ENCODE assay signal across 9 cellular contexts in the genomic region with DNA sequence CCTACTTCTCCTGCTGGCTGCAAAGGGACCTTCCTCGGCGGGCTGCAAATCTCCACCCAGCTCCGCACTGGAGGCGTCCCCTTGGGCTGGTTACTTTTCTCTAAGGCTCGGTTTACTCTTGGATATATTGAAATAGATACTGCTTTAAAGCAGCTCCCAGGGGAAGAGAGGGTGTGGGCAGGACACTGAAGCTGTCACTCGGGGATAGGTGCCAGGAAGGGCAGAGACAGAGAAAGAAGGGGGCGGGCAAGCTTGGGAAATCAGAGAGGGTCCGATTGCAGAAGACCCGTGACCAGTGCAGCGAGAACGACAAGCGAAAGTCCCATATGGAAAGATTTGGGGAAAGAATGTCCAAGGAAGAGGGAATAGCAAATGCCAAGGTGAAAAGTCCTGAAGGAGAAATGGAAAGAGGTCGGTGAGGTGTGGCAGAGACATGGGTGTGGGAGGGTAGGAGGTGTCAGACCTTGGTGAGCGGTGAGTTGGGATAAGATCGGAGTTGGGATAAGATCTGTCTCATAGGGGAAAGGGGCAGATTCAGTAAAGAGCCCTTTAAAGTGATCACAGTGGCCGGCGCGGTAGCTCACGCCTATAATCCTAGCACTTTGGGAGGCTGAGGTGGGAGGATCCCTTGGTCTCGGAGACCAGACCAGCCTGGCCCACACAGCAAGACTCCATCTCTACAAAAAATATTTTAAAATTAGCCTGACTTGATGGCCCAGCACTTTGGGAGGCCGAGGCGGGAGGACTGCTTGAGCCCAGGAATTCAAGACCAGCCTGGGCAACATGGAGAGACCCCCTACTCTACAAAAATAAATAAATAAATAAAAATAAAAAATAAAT. TPM values are rescaled to one million over a fixed set of nuclear protein-coding genes. Genes with fewer than 3 reads are reported as not detected.
DNase-seq lines count a peak whose midpoint lies in the region; ATAC-seq, FAIRE-seq and TF ChIP-seq lines count a peak whose summit lies in the region.
"Had no signal": no experiment of that assay in that cellular context is flagged by ENCODE, and none has a peak within 500 bp of the region (broad histone marks: within the 10 kb centered on the region; RNA-seq: fewer than 3 reads in every experiment).

No MANE protein-coding gene starts in this region.

- no peak for FAIRE-seq in GM12892 (lab: Jason Lieb, UNC)

- H3K9ac ChIP-seq in HUES6 (ENCODE audit: low read length), result peak overlapping the region; percentile 91

- TF ChIP-seq EP300 in stomach (IDR thresholded peaks at IDR 0.05), result no peak

- peaks cover 14% of the 10 kb centered on the region for H3K36me3 Mint-ChIP-seq in activated naive CD8-positive, alpha-beta T cell treated with anti-CD3 and anti-CD28 coated beads for 36 hours

- no peak overlapping the region for H3K27ac Mint-ChIP-seq in activated naive CD8-positive, alpha-beta T cell treated with anti-CD3 and anti-CD28 coated beads for 36 hours

- H3K4me3 Mint-ChIP-seq in activated naive CD8-positive, alpha-beta T cell treated with anti-CD3 and anti-CD28 coated beads for 36 hours, result peak overlapping the region; percentile 91

- H3K9me3 ChIP-seq in HUES6 (ENCODE audit: control insufficient read depth, insufficient read depth, low read depth, low read length) (no peaks in the 10 kb centered on the region), iPS DF 6.9 (ENCODE audit: control insufficient read depth, insufficient read depth, low read length) (no peaks in the 10 kb centered on the region), stomach (no peaks in the 10 kb centered on the region)

- H3K36me3 ChIP-seq in HUES6 (ENCODE audit: control insufficient read depth, insufficient read depth, low read length) (peaks cover 27% of the 10 kb centered on the region), iPS DF 6.9 (ENCODE audit: control insufficient read depth, insufficient read depth, low read length) (peaks cover 6% of the 10 kb centered on the region; the same call in 1 of the 2 replicates), stomach (peaks cover 12 to 31% (median 27%) of the 10 kb centered on the region in 4 donors)

- ATAC-seq in HG03045 (IDR thresholded peaks at IDR 0.05; ENCODE audit: unreplicated experiment), result no peak
- ATAC-seq in HG03354 (IDR thresholded peaks at IDR 0.05; ENCODE audit: poor library complexity, severe bottlenecking, unreplicated experiment), result no peak

- peak overlapping the region; percentile 96 for H3K4me3 ChIP-seq in HUES6 (ENCODE audit: low read depth, low read length)
- H3K4me3 ChIP-seq in iPS DF 6.9 (ENCODE audit: low read length), result peak overlapping the region; percentile 83; the same call in 1 of the 2 replicates
- H3K4me3 ChIP-seq in stomach, result peak overlapping the region; percentile 80 to 86 (median 80)

- H3K27ac ChIP-seq in HUES6 (ENCODE audit: low read depth, low read length), result no peak overlapping the region
- H3K27ac ChIP-seq in iPS DF 6.9 (ENCODE audit: low read length), result no peak overlapping the region
- peak overlapping the region in 4 of 5 donors; percentile 81 to 86 (median 84) for H3K27ac ChIP-seq in stomach

- H3K4me1 ChIP-seq in HUES6 (ENCODE audit: control insufficient read depth, insufficient read depth, low read length), result peaks cover 17% of the 10 kb centered on the region
- peaks cover 5% of the 10 kb centered on the region for H3K4me1 ChIP-seq in iPS DF 6.9 (ENCODE audit: control insufficient read depth, insufficient read depth, low read length)
- H3K4me1 ChIP-seq in stomach, result peaks cover 21 to 53% (median 42%) of the 10 kb centered on the region in 4 donors

- H3K9me3 Mint-ChIP-seq in activated naive CD8-positive, alpha-beta T cell treated with anti-CD3 and anti-CD28 coated beads for 36 hours, result no peaks in the 10 kb centered on the region

- intact Hi-C loops in stomach (cut with DNase I; ENCODE audit: low total_unique reads), result loop anchor here (5.0 kb wide), 1 partner anchor 35 kb away; no protein-coding TSS in a partner anchor

- H3K27me3 ChIP-seq in HUES6 (ENCODE audit: control insufficient read depth, insufficient read depth, low read length), result peaks cover 6% of the 10 kb centered on the region
- no peaks in the 10 kb centered on the region for H3K27me3 ChIP-seq in iPS DF 6.9 (ENCODE audit: control insufficient read depth, insufficient read depth, low read length)
- peaks cover 0 to 6% (median 0%) of the 10 kb centered on the region in 3 donors for H3K27me3 ChIP-seq in stomach

- no peak for DNase-seq in activated naive CD8-positive, alpha-beta T cell treated with anti-CD3 and anti-CD28 coated beads for 36 hours
- DNase-seq in iPS DF 6.9 (ENCODE audit: low read depth, low spot score) (no peak), stomach (no peak), GM12892 (ENCODE audit: insufficient read length) (no peak), cortex of kidney (lab: John Stamatoyannopoulos, UW) (no peak)

- TF ChIP-seq POLR2A in stomach (IDR thresholded peaks at IDR 0.05) (no peak), GM12892 (IDR thresholded peaks at IDR 0.05; ENCODE audit: low read depth, low read length) (no peak)

- H3K4me1 Mint-ChIP-seq in activated naive CD8-positive, alpha-beta T cell treated with anti-CD3 and anti-CD28 coated beads for 36 hours, result peaks cover 18% of the 10 kb centered on the region

- TF ChIP-seq CTCF in stomach (IDR thresholded peaks at IDR 0.05), result no peak

- no peaks in the 10 kb centered on the region for H3K27me3 Mint-ChIP-seq in activated naive CD8-positive, alpha-beta T cell treated with anti-CD3 and anti-CD28 coated beads for 36 hours

- WGBS in iPS DF 6.9 (ENCODE audit: insufficient coverage, insufficient read length), result 100% methylated on average over 2 of the region's 22 CpGs
- 37 to 38% (median 37%) methylated on average over 21 to 22 of the region's 22 CpGs for WGBS in stomach, 5 donors

RNA-seq across cellular contexts. Expression of a gene that starts 0.6 kb away (rescaled TPM):
- total RNA-seq in activated naive CD8-positive, alpha-beta T cell treated with anti-CD3 and anti-CD28 coated beads for 36 hours, result 10 to 100 TPM; 25.3 to 30.5 TPM
- not detected for total RNA-seq in stomach
- polyA plus RNA-seq in stomach, result 1 to 10 TPM; 2.9 to 8.3 (median 5.1) TPM
- 16.1 TPM for polyA plus RNA-seq in GM12892 (2012; ENCODE audit: missing spikeins)
- total RNA-seq: SK-MEL-5 had no signal

RNA-seq across cellular contexts. Expression of a gene that starts 0.9 kb away (rescaled TPM):
- 100 to 1,000 TPM; 238 to 241 TPM for total RNA-seq in activated naive CD8-positive, alpha-beta T cell treated with anti-CD3 and anti-CD28 coated beads for 36 hours
- total RNA-seq in stomach, result 100 to 1,000 TPM; 118 to 284 (median 129) TPM
- 100 to 1,000 TPM; 213 to 257 (median 240) TPM for polyA plus RNA-seq in stomach
- polyA plus RNA-seq in GM12892 (2012; ENCODE audit: missing spikeins), result 219 TPM
- total RNA-seq: SK-MEL-5 had no signal

RNA-seq across cellular contexts. Expression of a gene that starts 3.9 kb away (rescaled TPM):
- 10 to 100 TPM; 46.1 to 55.5 TPM for total RNA-seq in activated naive CD8-positive, alpha-beta T cell treated with anti-CD3 and anti-CD28 coated beads for 36 hours
- total RNA-seq in stomach, result 10 to 100 TPM in 2 of 5 donors, 1 to 10 TPM in 2, under 1 TPM in 1; 0.45 to 36.2 (median 6.2) TPM
- polyA plus RNA-seq in stomach, result 10 to 100 TPM in 1 of 3 donors, 1 to 10 TPM in 2; 5.4 to 10.6 (median 6.4) TPM
- polyA plus RNA-seq in GM12892 (2012; ENCODE audit: missing spikeins), result 33.0 TPM

RNA-seq across cellular contexts. Expression of a gene that starts 11.2 kb away (rescaled TPM):
- 100 to 1,000 TPM; 171 to 175 TPM for total RNA-seq in activated naive CD8-positive, alpha-beta T cell treated with anti-CD3 and anti-CD28 coated beads for 36 hours
- 100 to 1,000 TPM; 178 to 625 (median 336) TPM for total RNA-seq in stomach
- polyA plus RNA-seq in stomach, result 100 to 1,000 TPM; 128 to 152 (median 136) TPM
- 11.9 TPM for polyA plus RNA-seq in GM12892 (2012; ENCODE audit: missing spikeins)

RNA-seq across cellular contexts. Expression of a gene that starts 27.1 kb away (rescaled TPM):
- total RNA-seq in activated naive CD8-positive, alpha-beta T cell treated with anti-CD3 and anti-CD28 coated beads for 36 hours, result 10 to 100 TPM; 13.0 to 13.8 TPM
- total RNA-seq in stomach, result 100 to 1,000 TPM in 3 of 5 donors, 10 to 100 TPM in 2; 33.0 to 797 (median 303) TPM
- 10 to 100 TPM; 30.1 to 74.1 (median 66.7) TPM for polyA plus RNA-seq in stomach
- 10.7 TPM for polyA plus RNA-seq in GM12892 (2012; ENCODE audit: missing spikeins)

Comparison
In these comparisons a context has a peak if more than half of its experiments do, and no peak if none do; other contexts are left out.
1. H3K27ac ChIP-seq: peak in stomach (4 of 5); none in HUES6 (single experiment) and iPS DF 6.9 (single experiment).
2. RNA of a gene that starts 0.6 kb away (total RNA-seq): 25.3 to 30.5 TPM in activated naive CD8-positive, alpha-beta T cell treated with anti-CD3 and anti-CD28 coated beads for 36 hours; not detected in stomach; every median in the first group is over 10 times any median in the second.
3. Peak in every context shown above with its lines, with median percentiles within 50 percentile points of each other: H3K4me3 ChIP-seq.